In genomic region chr2:26503238-26503880, GRCh38 we compare ENCODE assay signal across 1 cellular context.
TF ChIP-seq lines count a peak whose summit lies in the region.

No MANE protein-coding gene starts in this region.

TF ChIP-seq in GM23338, 12 proteins besides CTCF, POLR2A, EP300 and RAD21 (continued from another document):
- TF ChIP-seq ETS1 (IDR thresholded peaks at IDR 0.05) (no peak), EZH2phosphoT487 (IDR thresholded peaks at IDR 0.05; ENCODE audit: unreplicated experiment) (no peak), CREB1 (CRISPR knock-in tag; IDR thresholded peaks at IDR 0.05; ENCODE audit: low read depth) (peak; percentile 72), JUNB (IDR thresholded peaks at IDR 0.05; ENCODE audit: unreplicated experiment) (no peak)
